In the genomic region with DNA sequence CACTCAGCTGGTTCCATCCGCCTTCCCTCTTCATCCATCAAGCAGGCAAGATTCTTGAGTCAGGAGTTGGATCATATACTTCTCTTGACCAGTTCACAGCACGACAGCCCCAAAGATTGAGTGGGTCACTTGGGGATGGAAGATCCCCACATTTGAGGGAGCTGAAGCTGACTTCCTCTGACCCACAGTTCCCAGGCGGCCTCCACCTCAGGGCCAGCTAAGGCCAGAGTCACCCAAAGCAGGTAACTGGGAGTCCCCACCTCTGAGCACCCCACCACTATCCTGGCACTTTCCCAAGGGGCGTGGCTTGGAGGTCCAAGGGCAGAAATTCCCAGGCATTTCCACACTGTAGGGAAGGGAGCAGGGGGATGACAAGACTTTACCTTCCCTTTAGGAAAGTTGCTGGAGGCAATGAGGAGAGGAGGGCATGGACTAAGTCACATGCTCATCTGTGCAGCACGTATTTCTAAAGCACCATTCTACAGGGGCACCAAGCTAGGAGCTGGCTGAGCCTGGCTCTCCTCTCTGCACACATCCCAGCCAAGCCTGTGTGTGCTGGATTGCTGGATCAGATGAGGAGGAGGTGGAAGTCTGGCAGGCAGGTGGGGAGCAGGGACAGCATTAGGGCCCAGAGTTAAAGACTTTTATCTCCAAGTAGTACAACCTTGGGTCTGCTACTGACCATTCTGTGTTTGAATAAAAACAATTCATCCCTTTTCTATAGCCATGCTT, we compare ENCODE assay signal across 21 cellular contexts. TPM values are rescaled to one million over a fixed set of nuclear protein-coding genes. Genes with fewer than 3 reads are reported as not detected.
DNase-seq lines count a peak whose midpoint lies in the region; ATAC-seq and TF ChIP-seq lines count a peak whose summit lies in the region.
"Had no signal": no experiment of that assay in that cellular context is flagged by ENCODE, and none has a peak within 500 bp of the region (broad histone marks: within the 10 kb centered on the region; RNA-seq: fewer than 3 reads in every experiment).

No MANE protein-coding gene starts in this region.

- no peak overlapping the region for H3K4me3 Mint-ChIP-seq in nephron
- H3K4me3 Mint-ChIP-seq: B cell had no signal

- intact Hi-C loops in upper lobe of right lung (cut with DNase I), result no loop called here

- no peak overlapping the region for H3K27ac ChIP-seq in upper lobe of right lung

- ATAC-seq in SK-N-SH treated with all-trans-retinoic acid at 6 μM for 48 hours (no peak), upper lobe of right lung (no peak), GM18861 (IDR thresholded peaks at IDR 0.05; ENCODE audit: unreplicated experiment) (no peak)

- H3K27ac Mint-ChIP-seq in nephron, result peak overlapping the region; percentile 38 to 69 (median 50)
- H3K27ac Mint-ChIP-seq: B cell had no signal

- peaks cover 38% of the 10 kb centered on the region for H3K4me1 Mint-ChIP-seq in nephron
- H3K4me1 Mint-ChIP-seq: B cell had no signal

- no peak overlapping the region for H3K4me3 ChIP-seq in upper lobe of right lung
- H3K4me3 ChIP-seq: HAP-1 had no signal

- H3K9me3 Mint-ChIP-seq in nephron, result no peaks in the 10 kb centered on the region

- H3K27me3 Mint-ChIP-seq in nephron (ENCODE audit: low read depth), result peaks cover 6% of the 10 kb centered on the region

- H3K27me3 ChIP-seq in upper lobe of right lung, result no peaks in the 10 kb centered on the region

- peak; percentile 55 for DNase-seq in activated effector memory CD4-positive, alpha-beta T cell treated with anti-CD3 and anti-CD28 coated beads, Interleukin-2, amount 50 U/mL, for 16 hours
- DNase-seq in activated effector memory CD4-positive, alpha-beta T cell treated with Interleukin-2 at 50 U/mL for 16 hours, result no peak
- DNase-seq in upper lobe of right lung (peak; percentile 35), GOT3 (lab: John Stamatoyannopoulos, UW) (no peak)
- no peak for DNase-seq in stimulated activated CD4-positive, alpha-beta T cell treated with anti-CD3 and anti-CD28 coated beads, Interleukin-1b, Interleukin-23, amount 100 ng/mL, for 48 hours
- DNase-seq: EL, GF-D8, NCI-H1092 treated with DMSO at 0.1 percent for 48 hours, NCI-H1436 treated with DMSO at 0.1 percent for 48 hours, NCI-H1930, NCI-H226, Right ventricle myocardium superior, SW 1271 had no signal

- H3K36me3 Mint-ChIP-seq in nephron (ENCODE audit: low read depth), result no peaks in the 10 kb centered on the region

- H3K36me3 ChIP-seq in upper lobe of right lung, result no peaks in the 10 kb centered on the region
- H3K36me3 ChIP-seq: HAP-1 had no signal

- no peaks in the 10 kb centered on the region for H3K9me3 ChIP-seq in upper lobe of right lung
- H3K9me3 ChIP-seq: HAP-1 had no signal

- no peaks in the 10 kb centered on the region for H3K4me1 ChIP-seq in upper lobe of right lung
- H3K4me1 ChIP-seq: HAP-1 had no signal

- TF ChIP-seq CTCF in nephron (IDR thresholded peaks at IDR 0.05; ENCODE audit: unreplicated experiment in 3 of 3) (no peak), upper lobe of right lung (IDR thresholded peaks at IDR 0.05) (no peak)

TF ChIP-seq in SK-N-SH treated with all-trans-retinoic acid at 6 μM for 48 hours, 23 proteins besides CTCF, POLR2A, EP300 and RAD21:
- TF ChIP-seq RARB (CRISPR knock-in tag; IDR thresholded peaks at IDR 0.05) (no peak), SNAI2 (CRISPR knock-in tag; IDR thresholded peaks at IDR 0.05) (no peak), ZNF70 (CRISPR knock-in tag; IDR thresholded peaks at IDR 0.05) (peak; percentile 80), ISL1 (CRISPR knock-in tag; IDR thresholded peaks at IDR 0.05) (no peak)
- TF ChIP-seq, protein P1, sequence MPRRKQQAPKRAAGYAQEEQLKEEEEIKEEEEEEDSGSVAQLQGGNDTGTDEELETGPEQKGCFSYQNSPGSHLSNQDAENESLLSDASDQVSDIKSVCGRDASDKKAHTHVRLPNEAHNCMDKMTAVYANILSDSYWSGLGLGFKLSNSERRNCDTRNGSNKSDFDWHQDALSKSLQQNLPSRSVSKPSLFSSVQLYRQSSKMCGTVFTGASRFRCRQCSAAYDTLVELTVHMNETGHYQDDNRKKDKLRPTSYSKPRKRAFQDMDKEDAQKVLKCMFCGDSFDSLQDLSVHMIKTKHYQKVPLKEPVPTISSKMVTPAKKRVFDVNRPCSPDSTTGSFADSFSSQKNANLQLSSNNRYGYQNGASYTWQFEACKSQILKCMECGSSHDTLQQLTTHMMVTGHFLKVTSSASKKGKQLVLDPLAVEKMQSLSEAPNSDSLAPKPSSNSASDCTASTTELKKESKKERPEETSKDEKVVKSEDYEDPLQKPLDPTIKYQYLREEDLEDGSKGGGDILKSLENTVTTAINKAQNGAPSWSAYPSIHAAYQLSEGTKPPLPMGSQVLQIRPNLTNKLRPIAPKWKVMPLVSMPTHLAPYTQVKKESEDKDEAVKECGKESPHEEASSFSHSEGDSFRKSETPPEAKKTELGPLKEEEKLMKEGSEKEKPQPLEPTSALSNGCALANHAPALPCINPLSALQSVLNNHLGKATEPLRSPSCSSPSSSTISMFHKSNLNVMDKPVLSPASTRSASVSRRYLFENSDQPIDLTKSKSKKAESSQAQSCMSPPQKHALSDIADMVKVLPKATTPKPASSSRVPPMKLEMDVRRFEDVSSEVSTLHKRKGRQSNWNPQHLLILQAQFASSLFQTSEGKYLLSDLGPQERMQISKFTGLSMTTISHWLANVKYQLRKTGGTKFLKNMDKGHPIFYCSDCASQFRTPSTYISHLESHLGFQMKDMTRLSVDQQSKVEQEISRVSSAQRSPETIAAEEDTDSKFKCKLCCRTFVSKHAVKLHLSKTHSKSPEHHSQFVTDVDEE (CRISPR knock-in tag; IDR thresholded peaks at IDR 0.05), result no peak
- TF ChIP-seq, protein P2, sequence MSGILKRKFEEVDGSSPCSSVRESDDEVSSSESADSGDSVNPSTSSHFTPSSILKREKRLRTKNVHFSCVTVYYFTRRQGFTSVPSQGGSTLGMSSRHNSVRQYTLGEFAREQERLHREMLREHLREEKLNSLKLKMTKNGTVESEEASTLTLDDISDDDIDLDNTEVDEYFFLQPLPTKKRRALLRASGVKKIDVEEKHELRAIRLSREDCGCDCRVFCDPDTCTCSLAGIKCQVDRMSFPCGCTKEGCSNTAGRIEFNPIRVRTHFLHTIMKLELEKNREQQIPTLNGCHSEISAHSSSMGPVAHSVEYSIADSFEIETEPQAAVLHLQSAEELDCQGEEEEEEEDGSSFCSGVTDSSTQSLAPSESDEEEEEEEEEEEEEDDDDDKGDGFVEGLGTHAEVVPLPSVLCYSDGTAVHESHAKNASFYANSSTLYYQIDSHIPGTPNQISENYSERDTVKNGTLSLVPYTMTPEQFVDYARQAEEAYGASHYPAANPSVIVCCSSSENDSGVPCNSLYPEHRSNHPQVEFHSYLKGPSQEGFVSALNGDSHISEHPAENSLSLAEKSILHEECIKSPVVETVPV (CRISPR knock-in tag; IDR thresholded peaks at IDR 0.05), result no peak
TF ChIP-seq in SK-N-SH treated with all-trans-retinoic acid at 6 μM for 48 hours: peak in this region for 1.

RNA-seq across cellular contexts. Expression of a gene that starts 1.3 kb away (rescaled TPM):
- 0.29 TPM for total RNA-seq in upper lobe of right lung
- total RNA-seq: A172, B cell, HT1080, Right ventricle myocardium superior, SK-MEL-5 had no signal

Comparison
In these comparisons a context has a peak if more than half of its experiments do, and no peak if none do; other contexts are left out.
1. DNase-seq: peak in activated effector memory CD4-positive, alpha-beta T cell treated with anti-CD3 and anti-CD28 coated beads, Interleukin-2, amount 50 U/mL, for 16 hours (single experiment) and upper lobe of right lung (single experiment); none in activated effector memory CD4-positive, alpha-beta T cell treated with Interleukin-2 at 50 U/mL for 16 hours (single experiment), stimulated activated CD4-positive, alpha-beta T cell treated with anti-CD3 and anti-CD28 coated beads, Interleukin-1b, Interleukin-23, amount 100 ng/mL, for 48 hours (single experiment) and GOT3 (single experiment).